In genomic region chr11:63846897-63847296, GRCh38 we compare ENCODE assay signal across 20 cellular contexts. TPM values are rescaled to one million over a fixed set of nuclear protein-coding genes. Genes with fewer than 3 reads are reported as not detected.
DNase-seq lines count a peak whose midpoint lies in the region; ATAC-seq, FAIRE-seq and TF ChIP-seq lines count a peak whose summit lies in the region.
"Had no signal": no experiment of that assay in that cellular context is flagged by ENCODE, and none has a peak within 500 bp of the region (broad histone marks: within the 10 kb centered on the region; RNA-seq: fewer than 3 reads in every experiment).

No MANE protein-coding gene starts in this region.

- peaks cover 91% of the 10 kb centered on the region for H3K79me2 ChIP-seq in keratinocyte (ENCODE audit: control insufficient read depth, insufficient read depth, low read length)

- H3K36me3 Mint-ChIP-seq in T-helper 2 cell treated with Interferon-gamma antibody and Interleukin-4, amounts not matched to agents 5 μg/mL and 100 μg/mL, for 36 hours (ENCODE audit: low read depth): peaks cover 34% of the 10 kb centered on the region
- H3K36me3 Mint-ChIP-seq in WTC11: peaks cover 2% of the 10 kb centered on the region; the same call in 1 of the 2 replicates

- H3K9me1 ChIP-seq in keratinocyte (ENCODE audit: control insufficient read depth, extremely low read depth, insufficient read depth, low read length): peaks cover 9% of the 10 kb centered on the region

- H3K9me3 ChIP-seq in keratinocyte (ENCODE audit: control insufficient read depth, low read depth, low read length): no peaks in the 10 kb centered on the region
- H3K9me3 ChIP-seq in stomach: no peaks in the 10 kb centered on the region
- H3K9me3 ChIP-seq: colonic mucosa, esophagus muscularis mucosa, mucosa of descending colon, testis had no signal

- POLR2A ChIA-PET in WTC11 (lab: Charles Lee): interaction anchor here (0.7 to 1.6 kb wide), 3 partner anchors 70 to 186 kb away, joined by 3 read pairs; no protein-coding TSS in a partner anchor

- H3K4me3 Mint-ChIP-seq in T-helper 2 cell treated with Interferon-gamma antibody and Interleukin-4, amounts not matched to agents 5 μg/mL and 100 μg/mL, for 36 hours: no peak overlapping the region
- H3K4me3 Mint-ChIP-seq in WTC11: peak overlapping the region; percentile 50

- no peak overlapping the region for H2AFZ ChIP-seq in keratinocyte (ENCODE audit: control insufficient read depth, low read length)

- TF ChIP-seq CTCF in WTC11 (IDR thresholded peaks at IDR 0.05) (no peak), keratinocyte (optimal IDR thresholded peaks at IDR 0.05 in 1 of 3, IDR thresholded peaks at IDR 0.05 in 1 of 3, conservative IDR thresholded peaks at IDR 0.05 in 1 of 3; ENCODE audit: extremely low read depth in 1 of 3, insufficient read depth in 2 of 3, low read length in 3 of 3) (no peak), stomach (IDR thresholded peaks at IDR 0.05) (no peak)

- H3K4me3 ChIP-seq in keratinocyte (ENCODE audit: control insufficient read depth in 2 of 3, extremely low read depth in 1 of 3, insufficient read depth in 2 of 3, low read depth in 1 of 3, low read length in 3 of 3): no peak overlapping the region
- no peak overlapping the region for H3K4me3 ChIP-seq in stomach
- H3K4me3 ChIP-seq: colonic mucosa, esophagus muscularis mucosa, mucosa of descending colon, testis had no signal

- FAIRE-seq in keratinocyte (lab: Jason Lieb, UNC): no peak
- FAIRE-seq: H54 had no signal

- dilution Hi-C loops in keratinocyte (cut with MboI; ENCODE audit: extremely low pct_ligation_motif_present, low sequenced_read_pairs): no loop called here

- no peak for TF ChIP-seq EP300 in stomach (IDR thresholded peaks at IDR 0.05)

- peaks cover 50% of the 10 kb centered on the region for H3K4me1 Mint-ChIP-seq in T-helper 2 cell treated with Interferon-gamma antibody and Interleukin-4, amounts not matched to agents 5 μg/mL and 100 μg/mL, for 36 hours (ENCODE audit: low read depth)
- H3K4me1 Mint-ChIP-seq in WTC11: peaks cover 81% of the 10 kb centered on the region

- peaks cover 32% of the 10 kb centered on the region for H3K4me1 ChIP-seq in keratinocyte (ENCODE audit: control insufficient read depth, extremely low read depth, insufficient read depth, low read length)
- peaks cover 70 to 99% (median 94%) of the 10 kb centered on the region in 4 donors for H3K4me1 ChIP-seq in stomach

- H3K4me2 ChIP-seq in keratinocyte (ENCODE audit: control insufficient read depth, extremely low read depth, insufficient read depth, low read depth, low read length): peak overlapping the region; percentile 37

- no peak for DNase-seq in T-helper 2 cell treated with Interferon-gamma antibody and Interleukin-4, amounts not matched to agents 5 μg/mL and 100 μg/mL, for 36 hours (ENCODE audit: low spot score)
- DNase-seq in T-helper 2 cell (no peak), WTC11 (ENCODE audit: low spot score) (no peak), keratinocyte (ENCODE audit: low read depth, low spot score) (no peak), stomach (no peak), NCI-H226 (no peak), Kasumi-1 (lab: John Stamatoyannopoulos, UW) (no peak)
- DNase-seq in effector CD4-positive, alpha-beta T cell: no peak
- DNase-seq: 8988T; C1 segment of cervical spinal cord; EL; NCI-H2081 treated with DMSO at 0.1 percent for 48 hours; NCI-H524 treated with DMSO at 0.1 percent for 48 hours; stimulated activated CD4-positive, alpha-beta T cell treated with anti-CD3 and anti-CD28 coated beads, Interleukin-15, amount 100 ng/mL, for 24 hours; testis had no signal

- TF ChIP-seq POLR2A in stomach (IDR thresholded peaks at IDR 0.05): no peak

- H3K9me3 Mint-ChIP-seq in T-helper 2 cell treated with Interferon-gamma antibody and Interleukin-4, amounts not matched to agents 5 μg/mL and 100 μg/mL, for 36 hours: no peaks in the 10 kb centered on the region
- H3K9me3 Mint-ChIP-seq in WTC11: no peaks in the 10 kb centered on the region
- H3K9me3 Mint-ChIP-seq: activated T-helper 2 cell treated with anti-CD3 and anti-CD28 coated beads, Interferon-gamma antibody, Interleukin-2, Interleukin-4, amounts not matched to agents 10 μg/mL and 5 μg/mL and 100 μg/mL, durations not matched to agents 14 hours and 24 hours and 36 hours had no signal

- no peak for ATAC-seq in WTC11

- 79 to 91% (median 85%) methylated on average over 6 of the region's 6 CpGs for WGBS in stomach, 5 donors

- H3K9ac ChIP-seq in keratinocyte (ENCODE audit: control insufficient read depth, extremely low read depth, insufficient read depth, low read length): peak overlapping the region; percentile 43

- CTCF ChIA-PET in WTC11 (lab: Charles Lee): interaction anchor here (0.6 to 1.3 kb wide), 5 partner anchors 8 to 73 kb away, joined by 3 to 6 read pairs (median 3); partner anchors contain the start of gene MARK2

- peak overlapping the region; percentile 21 for H3K27ac ChIP-seq in keratinocyte (ENCODE audit: control insufficient read depth, insufficient read depth, low read length)
- H3K27ac ChIP-seq in stomach: peak overlapping the region; percentile 28 to 85 (median 52)
- H3K27ac ChIP-seq: testis had no signal

- H4K20me1 ChIP-seq in keratinocyte (ENCODE audit: control insufficient read depth, extremely low read depth, insufficient read depth, low read length): peaks cover 22% of the 10 kb centered on the region

- intact Hi-C loops in stomach (cut with DNase I; ENCODE audit: low total_unique reads): no loop called here

- H3K27me3 ChIP-seq in keratinocyte (ENCODE audit: control insufficient read depth, extremely low read depth, insufficient read depth, low read length) (no peaks in the 10 kb centered on the region), stomach (no peaks in the 10 kb centered on the region)
- H3K27me3 ChIP-seq: colonic mucosa, esophagus muscularis mucosa, testis had no signal

- no peaks in the 10 kb centered on the region for H3K27me3 Mint-ChIP-seq in T-helper 2 cell treated with Interferon-gamma antibody and Interleukin-4, amounts not matched to agents 5 μg/mL and 100 μg/mL, for 36 hours (ENCODE audit: low read depth)
- H3K27me3 Mint-ChIP-seq in WTC11 (ENCODE audit: low read depth): no peaks in the 10 kb centered on the region

- H3K36me3 ChIP-seq in keratinocyte (ENCODE audit: control insufficient read depth in 2 of 2, extremely low read depth in 1 of 2, insufficient read depth in 2 of 2, low read length in 2 of 2): peaks cover 9 to 25% of the 10 kb centered on the region in 2 experiments
- H3K36me3 ChIP-seq in stomach: peaks cover 4 to 28% (median 13%) of the 10 kb centered on the region in 4 donors
- H3K36me3 ChIP-seq: colonic mucosa had no signal

- H3K27ac Mint-ChIP-seq in T-helper 2 cell treated with Interferon-gamma antibody and Interleukin-4, amounts not matched to agents 5 μg/mL and 100 μg/mL, for 36 hours: peak overlapping the region; percentile 23
- H3K27ac Mint-ChIP-seq in WTC11: peak overlapping the region; percentile 98
- H3K27ac Mint-ChIP-seq: activated T-helper 2 cell treated with anti-CD3 and anti-CD28 coated beads, Interferon-gamma antibody, Interleukin-2, Interleukin-4, amounts not matched to agents 10 μg/mL and 5 μg/mL and 100 μg/mL, durations not matched to agents 14 hours and 24 hours and 36 hours had no signal

TF ChIP-seq in WTC11, 78 proteins besides CTCF, POLR2A, EP300 and RAD21:
- TF ChIP-seq ZNF121 (CRISPR knock-in tag; IDR thresholded peaks at IDR 0.05): peak; percentile 96
- TF ChIP-seq PRRX2 (CRISPR knock-in tag; IDR thresholded peaks at IDR 0.05): no peak
TF ChIP-seq in WTC11: peak in this region for 1.

RNA-seq across cellular contexts. Expression of gene MARK2, which starts 8.0 kb away (rescaled TPM):
- 50.8 to 57.4 TPM (median 51.4 TPM) in 3 replicates for total RNA-seq in WTC11 (2021)
- polyA plus RNA-seq in keratinocyte: 18.6 to 35.2 TPM (median 20.8 TPM) in 3 replicates
- polyA plus RNA-seq in keratinocyte (2011; ENCODE audit: low read depth): 27.1 TPM
- polyA plus RNA-seq in keratinocyte (2011; cell fraction: cytosol; rRNA removed): 24.1 and 28.4 TPM in 2 replicates
- 39.0 and 42.8 TPM in 2 replicates for polyA plus RNA-seq in keratinocyte (2011; cell fraction: nucleus; rRNA removed)
- 21.5 and 31.4 TPM in 2 replicates for polyA plus RNA-seq in keratinocyte (2012; ENCODE audit: low replicate concordance)
- polyA minus RNA-seq in keratinocyte: 26.5 to 45.0 TPM (median 29.9 TPM) in 3 replicates
- polyA minus RNA-seq in keratinocyte (2011; cell fraction: cytosol; rRNA and poly(A)+ RNA removed): 51.0 TPM
- polyA minus RNA-seq in keratinocyte (2011; cell fraction: nucleus; rRNA and poly(A)+ RNA removed): 37.9 and 42.1 TPM in 2 replicates
- 100 to 1,000 TPM in 1 of 5 donors, 10 to 100 TPM in 4; 13.8 to 128 (median 34.8) TPM for total RNA-seq in stomach
- 10 to 100 TPM in 2 of 3 donors, 1 to 10 TPM in 1; 8.8 to 18.2 (median 13.9) TPM for polyA plus RNA-seq in stomach

RNA-seq across cellular contexts. Expression of gene SPINDOC, which starts 33.6 kb away (rescaled TPM):
- total RNA-seq in WTC11 (2021): 93.8 to 108 TPM (median 106 TPM) in 3 replicates
- 7.8 to 9.8 TPM (median 8.1 TPM) in 3 replicates for polyA plus RNA-seq in keratinocyte
- 1.9 TPM for polyA plus RNA-seq in keratinocyte (2011; ENCODE audit: low read depth)
- polyA plus RNA-seq in keratinocyte (2011; cell fraction: cytosol; rRNA removed): 4.3 and 10.1 TPM in 2 replicates
- polyA plus RNA-seq in keratinocyte (2011; cell fraction: nucleus; rRNA removed): 8.5 and 9.3 TPM in 2 replicates
- polyA plus RNA-seq in keratinocyte (2012; ENCODE audit: low replicate concordance): 6.6 and 11.2 TPM in 2 replicates
- polyA minus RNA-seq in keratinocyte: 4.4 to 9.3 TPM (median 4.6 TPM) in 3 replicates
- polyA minus RNA-seq in keratinocyte (2011; cell fraction: cytosol; rRNA and poly(A)+ RNA removed): 7.7 TPM
- 3.3 and 5.1 TPM in 2 replicates for polyA minus RNA-seq in keratinocyte (2011; cell fraction: nucleus; rRNA and poly(A)+ RNA removed)
- 10 to 100 TPM in 1 of 5 donors, 1 to 10 TPM in 3, under 1 TPM in 1; 0.45 to 13.6 (median 5.7) TPM for total RNA-seq in stomach
- polyA plus RNA-seq in stomach: 10 to 100 TPM in 1 of 3 donors, 1 to 10 TPM in 2; 4.6 to 12.1 (median 5.8) TPM
